ENCODE assay signal across 1 cellular context in genomic region chr6:42257063-42257462, GRCh38.
TF ChIP-seq lines count a peak whose summit lies in the region.

No MANE protein-coding gene starts in this region.

TF ChIP-seq in HepG2, 621 proteins besides CTCF, POLR2A, EP300 and RAD21 (continued from another document):
- TF ChIP-seq HES4 (CRISPR knock-in tag; IDR thresholded peaks at IDR 0.05; ENCODE audit: borderline replicate concordance) (no peak), ZNF264 (CRISPR knock-in tag; IDR thresholded peaks at IDR 0.05) (no peak)
